9 cellular contexts compared by ENCODE assay signal in genomic region chr12:76266797-76267196, GRCh38.
DNase-seq lines count a peak whose midpoint lies in the region; ATAC-seq and TF ChIP-seq lines count a peak whose summit lies in the region.
"Had no signal": no experiment of that assay in that cellular context is flagged by ENCODE, and none has a peak within 500 bp of the region (broad histone marks: within the 10 kb centered on the region; RNA-seq: fewer than 3 reads in every experiment).

No MANE protein-coding gene starts in this region.

- no peaks in the 10 kb centered on the region for H3K36me3 Mint-ChIP-seq in effector memory CD8-positive, alpha-beta T cell (ENCODE audit: insufficient read depth)
- H3K36me3 Mint-ChIP-seq: natural killer cell had no signal

- H2AFZ ChIP-seq in GM23248 = no peak overlapping the region

- H3K36me3 ChIP-seq in GM23248 (ENCODE audit: low read depth) = no peaks in the 10 kb centered on the region

- no peaks in the 10 kb centered on the region for H3K27me3 ChIP-seq in GM23248 (replicated peaks; ENCODE audit: insufficient read depth)

- H3K9me3 ChIP-seq in GM23248 (ENCODE audit: low read depth) = no peaks in the 10 kb centered on the region

- peaks cover 35% of the 10 kb centered on the region for H3K4me1 ChIP-seq in GM23248 (ENCODE audit: insufficient read depth)

- no peaks in the 10 kb centered on the region for H4K20me1 ChIP-seq in GM23248 (ENCODE audit: insufficient read depth)

- peak overlapping the region; percentile 59 for H3K4me2 ChIP-seq in GM23248 (ENCODE audit: unreplicated experiment)

- CTCF ChIA-PET in RWPE1 (lab: Yijun Ruan, JAX) = interaction anchor here (0.6 kb wide), 1 partner anchor 175 kb away, joined by 4 read pairs; no protein-coding TSS in a partner anchor

- peaks cover 26 to 32% of the 10 kb centered on the region in 2 donors for H3K27me3 Mint-ChIP-seq in effector memory CD8-positive, alpha-beta T cell

- no peaks in the 10 kb centered on the region for H3K9me3 Mint-ChIP-seq in effector memory CD8-positive, alpha-beta T cell
- H3K9me3 Mint-ChIP-seq: natural killer cell had no signal

- H3F3A ChIP-seq in GM23248 (ENCODE audit: insufficient read depth) = peaks cover 22% of the 10 kb centered on the region

- H3K4me3 ChIP-seq in GM23248 (peak overlapping the region; percentile 21; the same call in 1 of the 2 replicates), fibroblast of pulmonary artery (replicated peaks; ENCODE audit: low read depth, low read length) (no peak overlapping the region)

- no peak overlapping the region for H3K27ac Mint-ChIP-seq in effector memory CD8-positive, alpha-beta T cell
- H3K27ac Mint-ChIP-seq: natural killer cell had no signal

- H3K4me1 Mint-ChIP-seq in effector memory CD8-positive, alpha-beta T cell (ENCODE audit: low read depth in 2 of 2) = no peaks in the 10 kb centered on the region
- H3K4me1 Mint-ChIP-seq: natural killer cell had no signal

- peak; percentile 91 for ATAC-seq in sciatic nerve
- ATAC-seq in HG03108 (IDR thresholded peaks at IDR 0.05; ENCODE audit: unreplicated experiment) = no peak
- ATAC-seq in effector memory CD8-positive, alpha-beta T cell (replicated peaks) = no peak
- ATAC-seq: natural killer cell had no signal

- H3K9ac ChIP-seq in GM23248 = no peak overlapping the region

- peak overlapping the region; percentile 50 for H3K27ac ChIP-seq in GM23248
- peak overlapping the region; percentile 51; the same call in 1 of the 2 replicates for H3K27ac ChIP-seq in RWPE1

- whole genome bisulfite sequencing in GM23248 (ENCODE audit: low coverage in 1 of 2, low lambda C conversion rate in 2 of 2, missing lambda C conversion rate in 2 of 2), 2 experiments = 0% methylated on average over 2 of the region's 2 CpGs

- peaks cover 3% of the 10 kb centered on the region; the same call in 1 of the 2 replicates for H3K9me2 ChIP-seq in GM23248 (ENCODE audit: insufficient read depth)

- H3K79me2 ChIP-seq in GM23248 (ENCODE audit: insufficient read depth) = peaks cover 21% of the 10 kb centered on the region

- no peak overlapping the region for H3K4me3 Mint-ChIP-seq in effector memory CD8-positive, alpha-beta T cell
- H3K4me3 Mint-ChIP-seq: natural killer cell had no signal

- TF ChIP-seq CTCF in RWPE1 (conservative IDR thresholded peaks at IDR 0.05; ENCODE audit: low read depth) = no peak
- no peak for TF ChIP-seq CTCF in fibroblast of pulmonary artery (IDR thresholded peaks at IDR 0.05; ENCODE audit: low read length, missing control alignments)

- intact Hi-C loops in sciatic nerve (cut with DNase I) = no loop called here

- in situ Hi-C loops in GM23248 (cut with MboI) = no loop called here

- peak; percentile 95 for DNase-seq in GM23248
- peak; percentile 46 for DNase-seq in RWPE1 (ENCODE audit: low spot score)
- peak; percentile 70 for DNase-seq in fibroblast of pulmonary artery (ENCODE audit: low read depth)
- DNase-seq in sciatic nerve (ENCODE audit: low spot score) = no peak
- DNase-seq in NCI-H2081 treated with DMSO at 0.1 percent for 48 hours (lab: John Stamatoyannopoulos, UW) = no peak
- no peak for DNase-seq in effector memory CD8-positive, alpha-beta T cell
- no peak for DNase-seq in HuH-7.5 (ENCODE audit: low spot score)
- DNase-seq: natural killer cell had no signal

- POLR2A ChIA-PET in RWPE1 (lab: Yijun Ruan, JAX; ENCODE audit: low non-redundant PET) = no interaction called here

Comparison
In these comparisons a context has a peak if more than half of its experiments do, and no peak if none do; other contexts are left out.
1. DNase-seq: peak in GM23248 (single experiment), RWPE1 (single experiment) and fibroblast of pulmonary artery (single experiment); none in sciatic nerve (single experiment), NCI-H2081 treated with DMSO at 0.1 percent for 48 hours (single experiment), effector memory CD8-positive, alpha-beta T cell (0 of 3) and HuH-7.5 (single experiment).